In genomic region chr20:35302421-35303335, GRCh38 we compare ENCODE assay signal across 20 cellular contexts. TPM values are rescaled to one million over a fixed set of nuclear protein-coding genes. Genes with fewer than 3 reads are reported as not detected.
A peak's percentile ranks its signal among the peaks of the same experiment; 100 is the strongest.
DNase-seq lines count a peak whose midpoint lies in the region; ATAC-seq, FAIRE-seq and TF ChIP-seq lines count a peak whose summit lies in the region.
"Had no signal": no experiment of that assay in that cellular context is flagged by ENCODE, and none has a peak within 500 bp of the region (broad histone marks: within the 10 kb centered on the region; RNA-seq: fewer than 3 reads in every experiment).

No MANE protein-coding gene starts in this region.

- H2AFZ ChIP-seq in astrocyte (ENCODE audit: low read depth, low read length): no peak overlapping the region

- in situ Hi-C loops in Caki2 (cut with HindIII; ENCODE audit: low pct_unique_long_range_greater_than_20kb, low sequenced_read_pairs): no loop called here

- peaks cover 56% of the 10 kb centered on the region for H3K4me1 Mint-ChIP-seq in astrocyte (ENCODE audit: low read depth, unreplicated experiment)

- no peak for ATAC-seq in GM19324 (IDR thresholded peaks at IDR 0.05; ENCODE audit: low FRiP score, unreplicated experiment)
- no peak for ATAC-seq in GM19463 (IDR thresholded peaks at IDR 0.05; ENCODE audit: unreplicated experiment)
- ATAC-seq in GM18858 (IDR thresholded peaks at IDR 0.05; ENCODE audit: unreplicated experiment): no peak
- ATAC-seq: left cardiac atrium had no signal

- no peaks in the 10 kb centered on the region for H3K27me3 Mint-ChIP-seq in astrocyte (ENCODE audit: low read depth, unreplicated experiment)
- H3K27me3 Mint-ChIP-seq: stimulated activated naive CD8-positive, alpha-beta T cell treated with anti-CD3 and anti-CD28 coated beads, Interleukin-15, Interleukin-2, amounts not matched to agents 100 ng/mL and 50 ng/mL, for 24 hours had no signal

- TF ChIP-seq CTCF in LNCaP clone FGC (IDR thresholded peaks at IDR 0.05; ENCODE audit: control insufficient read depth, extremely low read depth, insufficient read depth) (no peak), astrocyte (IDR thresholded peaks at IDR 0.05; ENCODE audit: insufficient read depth, low read depth, low read length) (no peak)

- FAIRE-seq in astrocyte (lab: Jason Lieb, UNC): no peak

- DNase-seq in Caki2 (ENCODE audit: low read depth) (peak; percentile 76), LNCaP clone FGC (ENCODE audit: low read depth) (peak; percentile 83), astrocyte (ENCODE audit: low read depth) (peak; percentile 78), kidney glomerular epithelial cell (lab: John Stamatoyannopoulos, UW) (peak; percentile 66), LoVo (ENCODE audit: low spot score) (no peak)
- DNase-seq: aorta; C1 segment of cervical spinal cord; effector CD8-positive, alpha-beta T cell; glutamatergic neuron; H7; left cardiac atrium; NCI-H446; Peyer's patch had no signal

- H3K36me3 Mint-ChIP-seq in astrocyte (ENCODE audit: low read depth, unreplicated experiment): peaks cover 4% of the 10 kb centered on the region

- peaks cover 3% of the 10 kb centered on the region for H3K9me3 Mint-ChIP-seq in astrocyte (ENCODE audit: unreplicated experiment)
- H3K9me3 Mint-ChIP-seq: activated T-helper 1 cell treated with anti-CD3 and anti-CD28 coated beads, Interleukin-12 subunit alpha, Interleukin-12 subunit beta, Interleukin-2, Interleukin-4 antibody, amounts not matched to agents 30 ng/mL and 10 ng/mL and 1 ng/mL, durations not matched to agents 14 hours and 24 hours and 36 hours; stimulated activated naive CD8-positive, alpha-beta T cell treated with anti-CD3 and anti-CD28 coated beads, Interleukin-15, Interleukin-2, amounts not matched to agents 100 ng/mL and 50 ng/mL, for 24 hours; T-helper 1 cell treated with Interleukin-12 subunit alpha and Interleukin-12 subunit beta and Interleukin-4 antibody, amounts not matched to agents 30 μg/mL and 1 μg/mL, for 36 hours had no signal

- peak overlapping the region; percentile 58 for H3K27ac Mint-ChIP-seq in astrocyte (ENCODE audit: unreplicated experiment)
- H3K27ac Mint-ChIP-seq: activated T-helper 1 cell treated with anti-CD3 and anti-CD28 coated beads, Interleukin-12 subunit alpha, Interleukin-12 subunit beta, Interleukin-2, Interleukin-4 antibody, amounts not matched to agents 30 ng/mL and 10 ng/mL and 1 ng/mL, durations not matched to agents 14 hours and 24 hours and 36 hours had no signal

- peak overlapping the region; percentile 84 for H3K9ac ChIP-seq in astrocyte (ENCODE audit: low read length)

- H3K4me3 ChIP-seq in LNCaP clone FGC (ENCODE audit: low read depth, low read length) (no peak overlapping the region), astrocyte (ENCODE audit: insufficient read depth, low read depth, low read length) (no peak overlapping the region)
- H3K4me3 ChIP-seq: Peyer's patch had no signal

- H3K27ac ChIP-seq in astrocyte (ENCODE audit: low read depth, low read length): peak overlapping the region; percentile 100
- H3K27ac ChIP-seq: Peyer's patch had no signal

- H3K79me2 ChIP-seq in astrocyte (ENCODE audit: insufficient read depth, low read length): no peaks in the 10 kb centered on the region

- H3K4me2 ChIP-seq in astrocyte (ENCODE audit: low read length): peak overlapping the region; percentile 35

- peak overlapping the region; percentile 8 for H3K4me3 Mint-ChIP-seq in astrocyte (ENCODE audit: unreplicated experiment)
- H3K4me3 Mint-ChIP-seq: activated T-helper 1 cell treated with anti-CD3 and anti-CD28 coated beads, Interleukin-12 subunit alpha, Interleukin-12 subunit beta, Interleukin-2, Interleukin-4 antibody, amounts not matched to agents 30 ng/mL and 10 ng/mL and 1 ng/mL, durations not matched to agents 14 hours and 24 hours and 36 hours; stimulated activated naive CD8-positive, alpha-beta T cell treated with anti-CD3 and anti-CD28 coated beads, Interleukin-15, Interleukin-2, amounts not matched to agents 100 ng/mL and 50 ng/mL, for 24 hours; T-helper 1 cell treated with Interleukin-12 subunit alpha and Interleukin-12 subunit beta and Interleukin-4 antibody, amounts not matched to agents 30 μg/mL and 1 μg/mL, for 36 hours had no signal

- H3K4me1 ChIP-seq in astrocyte (ENCODE audit: insufficient read depth, low read length): peaks cover 66% of the 10 kb centered on the region

- no peaks in the 10 kb centered on the region for H3K36me3 ChIP-seq in astrocyte (ENCODE audit: insufficient read depth, low read length)
- H3K36me3 ChIP-seq: Peyer's patch had no signal

- H4K20me1 ChIP-seq in astrocyte (ENCODE audit: insufficient read depth, low read length): no peaks in the 10 kb centered on the region

- no peaks in the 10 kb centered on the region for H3K9me3 ChIP-seq in astrocyte (ENCODE audit: insufficient read depth, low read depth, low read length)
- H3K9me3 ChIP-seq: Peyer's patch had no signal

- no peaks in the 10 kb centered on the region for H3K27me3 ChIP-seq in astrocyte (ENCODE audit: insufficient read depth, low read length)
- H3K27me3 ChIP-seq: Peyer's patch had no signal

RNA-seq across cellular contexts. Expression of gene FAM83C, which starts 10.5 kb away (rescaled TPM):
- total RNA-seq in Caki2 (2014; rRNA removed; shearing (Covaris generic); ENCODE audit: low replicate concordance): 0.20 TPM in 1 of 2 replicates, not detected in the other
- total RNA-seq in astrocyte: not detected in 2 replicates
- total RNA-seq: activated T-helper 1 cell treated with anti-CD3 and anti-CD28 coated beads, Interleukin-12 subunit alpha, Interleukin-12 subunit beta, Interleukin-2, Interleukin-4 antibody, amounts not matched to agents 30 ng/mL and 10 ng/mL and 1 ng/mL, durations not matched to agents 14 hours and 24 hours and 36 hours; aorta; H7; left cardiac atrium; Peyer's patch; right cardiac atrium had no signal

RNA-seq across cellular contexts. Expression of gene EIF6, which starts 18.1 kb away (rescaled TPM):
- 321 and 355 TPM in 2 replicates for total RNA-seq in Caki2 (2014; rRNA removed; shearing (Covaris generic); ENCODE audit: low replicate concordance)
- total RNA-seq in astrocyte: 232 and 271 TPM in 2 replicates

RNA-seq across cellular contexts. Expression of gene MMP24OS, which starts 24.8 kb away (rescaled TPM):
- 9.0 and 16.5 TPM in 2 replicates for total RNA-seq in Caki2 (2014; rRNA removed; shearing (Covaris generic); ENCODE audit: low replicate concordance)
- total RNA-seq in astrocyte: 79.8 and 86.5 TPM in 2 replicates
